Comparison of ENCODE assay signal across 9 cellular contexts in genomic region chr6:21337263-21337662, GRCh38.
"Had no signal": no experiment of that assay in that cellular context is flagged by ENCODE, and none has a peak within 500 bp of the region (broad histone marks: within the 10 kb centered on the region; RNA-seq: fewer than 3 reads in every experiment).

No MANE protein-coding gene starts in this region.

- H2AFZ ChIP-seq: GM23338 had no signal

- FAIRE-seq: H1, H54 had no signal

- H3K4me3 ChIP-seq: GM23338 had no signal

- H3K4me2 ChIP-seq: GM23338 had no signal

- H3K27ac ChIP-seq: HL-60 had no signal

- ATAC-seq: GM23338 had no signal

- DNase-seq: H9, HCEC 1CT, HFFc6, IMR-90, KBM-7 had no signal
